Comparison of ENCODE assay signal across 2 cellular contexts in the genomic region with DNA sequence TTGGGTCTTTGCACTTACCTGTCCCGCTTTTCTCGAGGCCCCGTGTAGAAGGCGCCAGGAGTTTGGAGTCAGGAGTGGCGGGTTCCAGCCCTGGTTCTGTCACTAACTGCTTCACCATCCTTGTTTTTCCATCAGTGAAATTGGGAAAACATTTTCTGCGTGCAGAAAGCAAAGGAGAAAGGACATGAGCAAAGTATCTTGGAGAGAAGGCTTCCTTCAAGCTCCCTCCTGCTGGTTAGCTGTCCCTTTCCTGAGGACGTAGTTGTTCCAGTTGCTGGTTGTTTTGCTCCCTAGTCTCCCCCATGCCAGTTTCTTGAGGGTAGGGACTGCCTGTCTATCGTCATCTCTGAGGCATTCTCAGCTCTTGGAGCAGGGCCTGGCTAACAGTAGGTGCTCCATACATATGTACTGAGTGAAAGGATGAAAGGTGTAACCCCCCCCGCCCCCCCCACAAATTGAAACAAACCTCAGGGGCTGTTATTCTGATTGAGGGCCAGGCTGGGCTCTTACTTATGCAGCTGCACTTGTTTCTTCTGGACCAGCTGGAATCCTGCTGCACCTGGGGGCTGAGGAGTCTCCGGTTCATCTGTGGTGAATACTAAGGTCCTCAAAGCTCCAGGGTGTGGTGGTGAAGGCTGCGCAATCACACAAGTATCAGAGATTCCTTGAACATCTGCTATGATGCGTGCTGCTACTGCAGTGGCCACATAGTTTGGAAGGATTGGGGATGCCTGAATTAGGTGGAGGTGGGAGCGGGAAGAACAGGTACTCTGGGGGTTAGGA.
TF ChIP-seq lines count a peak whose summit lies in the region.

No MANE protein-coding gene starts in this region.

TF ChIP-seq in GM23338, 12 proteins besides CTCF, POLR2A, EP300 and RAD21 (continues in another document):
- TF ChIP-seq, protein P1, sequence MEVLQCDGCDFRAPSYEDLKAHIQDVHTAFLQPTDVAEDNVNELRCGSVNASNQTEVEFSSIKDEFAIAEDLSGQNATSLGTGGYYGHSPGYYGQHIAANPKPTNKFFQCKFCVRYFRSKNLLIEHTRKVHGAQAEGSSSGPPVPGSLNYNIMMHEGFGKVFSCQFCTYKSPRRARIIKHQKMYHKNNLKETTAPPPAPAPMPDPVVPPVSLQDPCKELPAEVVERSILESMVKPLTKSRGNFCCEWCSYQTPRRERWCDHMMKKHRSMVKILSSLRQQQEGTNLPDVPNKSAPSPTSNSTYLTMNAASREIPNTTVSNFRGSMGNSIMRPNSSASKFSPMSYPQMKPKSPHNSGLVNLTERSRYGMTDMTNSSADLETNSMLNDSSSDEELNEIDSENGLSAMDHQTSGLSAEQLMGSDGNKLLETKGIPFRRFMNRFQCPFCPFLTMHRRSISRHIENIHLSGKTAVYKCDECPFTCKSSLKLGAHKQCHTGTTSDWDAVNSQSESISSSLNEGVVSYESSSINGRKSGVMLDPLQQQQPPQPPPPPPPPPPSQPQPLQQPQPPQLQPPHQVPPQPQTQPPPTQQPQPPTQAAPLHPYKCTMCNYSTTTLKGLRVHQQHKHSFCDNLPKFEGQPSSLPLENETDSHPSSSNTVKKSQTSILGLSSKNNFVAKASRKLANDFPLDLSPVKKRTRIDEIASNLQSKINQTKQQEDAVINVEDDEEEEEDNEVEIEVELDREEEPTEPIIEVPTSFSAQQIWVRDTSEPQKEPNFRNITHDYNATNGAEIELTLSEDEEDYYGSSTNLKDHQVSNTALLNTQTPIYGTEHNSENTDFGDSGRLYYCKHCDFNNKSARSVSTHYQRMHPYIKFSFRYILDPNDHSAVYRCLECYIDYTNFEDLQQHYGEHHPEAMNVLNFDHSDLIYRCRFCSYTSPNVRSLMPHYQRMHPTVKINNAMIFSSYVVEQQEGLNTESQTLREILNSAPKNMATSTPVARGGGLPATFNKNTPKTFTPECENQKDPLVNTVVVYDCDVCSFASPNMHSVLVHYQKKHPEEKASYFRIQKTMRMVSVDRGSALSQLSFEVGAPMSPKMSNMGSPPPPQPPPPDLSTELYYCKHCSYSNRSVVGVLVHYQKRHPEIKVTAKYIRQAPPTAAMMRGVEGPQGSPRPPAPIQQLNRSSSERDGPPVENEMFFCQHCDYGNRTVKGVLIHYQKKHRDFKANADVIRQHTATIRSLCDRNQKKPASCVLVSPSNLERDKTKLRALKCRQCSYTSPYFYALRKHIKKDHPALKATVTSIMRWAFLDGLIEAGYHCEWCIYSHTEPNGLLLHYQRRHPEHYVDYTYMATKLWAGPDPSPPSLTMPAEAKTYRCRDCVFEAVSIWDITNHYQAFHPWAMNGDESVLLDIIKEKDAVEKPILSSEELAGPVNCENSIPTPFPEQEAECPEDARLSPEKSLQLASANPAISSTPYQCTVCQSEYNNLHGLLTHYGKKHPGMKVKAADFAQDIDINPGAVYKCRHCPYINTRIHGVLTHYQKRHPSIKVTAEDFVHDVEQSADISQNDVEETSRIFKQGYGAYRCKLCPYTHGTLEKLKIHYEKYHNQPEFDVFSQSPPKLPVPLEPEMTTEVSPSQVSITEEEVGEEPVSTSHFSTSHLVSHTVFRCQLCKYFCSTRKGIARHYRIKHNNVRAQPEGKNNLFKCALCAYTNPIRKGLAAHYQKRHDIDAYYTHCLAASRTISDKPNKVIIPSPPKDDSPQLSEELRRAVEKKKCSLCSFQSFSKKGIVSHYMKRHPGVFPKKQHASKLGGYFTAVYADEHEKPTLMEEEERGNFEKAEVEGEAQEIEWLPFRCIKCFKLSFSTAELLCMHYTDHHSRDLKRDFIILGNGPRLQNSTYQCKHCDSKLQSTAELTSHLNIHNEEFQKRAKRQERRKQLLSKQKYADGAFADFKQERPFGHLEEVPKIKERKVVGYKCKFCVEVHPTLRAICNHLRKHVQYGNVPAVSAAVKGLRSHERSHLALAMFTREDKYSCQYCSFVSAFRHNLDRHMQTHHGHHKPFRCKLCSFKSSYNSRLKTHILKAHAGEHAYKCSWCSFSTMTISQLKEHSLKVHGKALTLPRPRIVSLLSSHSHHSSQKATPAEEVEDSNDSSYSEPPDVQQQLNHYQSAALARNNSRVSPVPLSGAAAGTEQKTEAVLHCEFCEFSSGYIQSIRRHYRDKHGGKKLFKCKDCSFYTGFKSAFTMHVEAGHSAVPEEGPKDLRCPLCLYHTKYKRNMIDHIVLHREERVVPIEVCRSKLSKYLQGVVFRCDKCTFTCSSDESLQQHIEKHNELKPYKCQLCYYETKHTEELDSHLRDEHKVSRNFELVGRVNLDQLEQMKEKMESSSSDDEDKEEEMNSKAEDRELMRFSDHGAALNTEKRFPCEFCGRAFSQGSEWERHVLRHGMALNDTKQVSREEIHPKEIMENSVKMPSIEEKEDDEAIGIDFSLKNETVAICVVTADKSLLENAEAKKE (CRISPR knock-in tag; IDR thresholded peaks at IDR 0.05): no peak
- TF ChIP-seq, protein P2, sequence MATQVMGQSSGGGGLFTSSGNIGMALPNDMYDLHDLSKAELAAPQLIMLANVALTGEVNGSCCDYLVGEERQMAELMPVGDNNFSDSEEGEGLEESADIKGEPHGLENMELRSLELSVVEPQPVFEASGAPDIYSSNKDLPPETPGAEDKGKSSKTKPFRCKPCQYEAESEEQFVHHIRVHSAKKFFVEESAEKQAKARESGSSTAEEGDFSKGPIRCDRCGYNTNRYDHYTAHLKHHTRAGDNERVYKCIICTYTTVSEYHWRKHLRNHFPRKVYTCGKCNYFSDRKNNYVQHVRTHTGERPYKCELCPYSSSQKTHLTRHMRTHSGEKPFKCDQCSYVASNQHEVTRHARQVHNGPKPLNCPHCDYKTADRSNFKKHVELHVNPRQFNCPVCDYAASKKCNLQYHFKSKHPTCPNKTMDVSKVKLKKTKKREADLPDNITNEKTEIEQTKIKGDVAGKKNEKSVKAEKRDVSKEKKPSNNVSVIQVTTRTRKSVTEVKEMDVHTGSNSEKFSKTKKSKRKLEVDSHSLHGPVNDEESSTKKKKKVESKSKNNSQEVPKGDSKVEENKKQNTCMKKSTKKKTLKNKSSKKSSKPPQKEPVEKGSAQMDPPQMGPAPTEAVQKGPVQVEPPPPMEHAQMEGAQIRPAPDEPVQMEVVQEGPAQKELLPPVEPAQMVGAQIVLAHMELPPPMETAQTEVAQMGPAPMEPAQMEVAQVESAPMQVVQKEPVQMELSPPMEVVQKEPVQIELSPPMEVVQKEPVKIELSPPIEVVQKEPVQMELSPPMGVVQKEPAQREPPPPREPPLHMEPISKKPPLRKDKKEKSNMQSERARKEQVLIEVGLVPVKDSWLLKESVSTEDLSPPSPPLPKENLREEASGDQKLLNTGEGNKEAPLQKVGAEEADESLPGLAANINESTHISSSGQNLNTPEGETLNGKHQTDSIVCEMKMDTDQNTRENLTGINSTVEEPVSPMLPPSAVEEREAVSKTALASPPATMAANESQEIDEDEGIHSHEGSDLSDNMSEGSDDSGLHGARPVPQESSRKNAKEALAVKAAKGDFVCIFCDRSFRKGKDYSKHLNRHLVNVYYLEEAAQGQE (IDR thresholded peaks at IDR 0.05; ENCODE audit: unreplicated experiment): no peak
- TF ChIP-seq ZNF114 (CRISPR knock-in tag; IDR thresholded peaks at IDR 0.05) (no peak), ZNF331 (CRISPR knock-in tag; IDR thresholded peaks at IDR 0.05; ENCODE audit: low read depth) (no peak), POLR2AphosphoS5 (IDR thresholded peaks at IDR 0.05; ENCODE audit: low read depth) (no peak), JUNB (IDR thresholded peaks at IDR 0.05; ENCODE audit: unreplicated experiment) (no peak), NANOG (IDR thresholded peaks at IDR 0.05; ENCODE audit: borderline replicate concordance) (no peak)
- TF ChIP-seq, protein P3, sequence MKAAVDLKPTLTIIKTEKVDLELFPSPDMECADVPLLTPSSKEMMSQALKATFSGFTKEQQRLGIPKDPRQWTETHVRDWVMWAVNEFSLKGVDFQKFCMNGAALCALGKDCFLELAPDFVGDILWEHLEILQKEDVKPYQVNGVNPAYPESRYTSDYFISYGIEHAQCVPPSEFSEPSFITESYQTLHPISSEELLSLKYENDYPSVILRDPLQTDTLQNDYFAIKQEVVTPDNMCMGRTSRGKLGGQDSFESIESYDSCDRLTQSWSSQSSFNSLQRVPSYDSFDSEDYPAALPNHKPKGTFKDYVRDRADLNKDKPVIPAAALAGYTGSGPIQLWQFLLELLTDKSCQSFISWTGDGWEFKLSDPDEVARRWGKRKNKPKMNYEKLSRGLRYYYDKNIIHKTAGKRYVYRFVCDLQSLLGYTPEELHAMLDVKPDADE (IDR thresholded peaks at IDR 0.05): no peak

TF ChIP-seq in endothelial cell of umbilical vein, 7 proteins besides CTCF, POLR2A, EP300 and RAD21:
- no peak for TF ChIP-seq JUN (IDR thresholded peaks at IDR 0.05; ENCODE audit: borderline replicate concordance, insufficient read depth, insufficient read length, low read depth)
- TF ChIP-seq EZH2 (IDR thresholded peaks at IDR 0.05; ENCODE audit: borderline replicate concordance, low read depth, low read length, severe bottlenecking): no peak
- TF ChIP-seq GATA2 (IDR thresholded peaks at IDR 0.05; ENCODE audit: insufficient read depth, insufficient read length, low read depth, low read length): no peak
- no peak for TF ChIP-seq MYC (IDR thresholded peaks at IDR 0.05; ENCODE audit: low read depth, low read length)
- TF ChIP-seq FOS (IDR thresholded peaks at IDR 0.05; ENCODE audit: borderline replicate concordance, insufficient read depth, low read length): no peak
- TF ChIP-seq POLR2AphosphoS5 (IDR thresholded peaks at IDR 0.05; ENCODE audit: insufficient read depth, low read depth, low read length): no peak
- TF ChIP-seq, protein P4, sequence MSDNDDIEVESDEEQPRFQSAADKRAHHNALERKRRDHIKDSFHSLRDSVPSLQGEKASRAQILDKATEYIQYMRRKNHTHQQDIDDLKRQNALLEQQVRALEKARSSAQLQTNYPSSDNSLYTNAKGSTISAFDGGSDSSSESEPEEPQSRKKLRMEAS (IDR thresholded peaks at IDR 0.05; ENCODE audit: insufficient read depth, insufficient read length): no peak
